ENCODE assay signal across 10 cellular contexts in genomic region chr13:27868639-27869435, GRCh38. TPM values are rescaled to one million over a fixed set of nuclear protein-coding genes. Genes with fewer than 3 reads are reported as not detected.
DNase-seq lines count a peak whose midpoint lies in the region; ATAC-seq and TF ChIP-seq lines count a peak whose summit lies in the region.
"Had no signal": no experiment of that assay in that cellular context is flagged by ENCODE, and none has a peak within 500 bp of the region (broad histone marks: within the 10 kb centered on the region; RNA-seq: fewer than 3 reads in every experiment).

No MANE protein-coding gene starts in this region.

- peaks cover 22% of the 10 kb centered on the region for H3K27me3 Mint-ChIP-seq in activated CD8-positive, alpha-beta T cell treated with anti-CD3 and anti-CD28 coated beads for 36 hours
- H3K27me3 Mint-ChIP-seq in activated CD8-positive, alpha-beta T cell treated with anti-CD3 and anti-CD28 coated beads, Interleukin-2, amount 10 ng/mL, durations not matched to agents 7 days and 5 days (ENCODE audit: low read depth), result peaks cover 16% of the 10 kb centered on the region
- H3K27me3 Mint-ChIP-seq in type B pancreatic cell, result peaks cover 32% of the 10 kb centered on the region

- no peaks in the 10 kb centered on the region for H3K36me3 Mint-ChIP-seq in activated CD8-positive, alpha-beta T cell treated with anti-CD3 and anti-CD28 coated beads for 36 hours (ENCODE audit: low read depth)
- no peaks in the 10 kb centered on the region for H3K36me3 Mint-ChIP-seq in activated CD8-positive, alpha-beta T cell treated with anti-CD3 and anti-CD28 coated beads, Interleukin-2, amount 10 ng/mL, durations not matched to agents 7 days and 5 days (ENCODE audit: low read depth)
- H3K36me3 Mint-ChIP-seq in type B pancreatic cell, result no peaks in the 10 kb centered on the region

- H3K4me2 ChIP-seq in OCI-LY3 (ENCODE audit: low read length), result peak overlapping the region; percentile 77

- POLR2A ChIA-PET in activated CD8-positive, alpha-beta T cell treated with anti-CD3 and anti-CD28 coated beads for 36 hours (lab: Charles Lee), result no interaction called here
- POLR2A ChIA-PET in activated CD8-positive, alpha-beta T cell treated with anti-CD3 and anti-CD28 coated beads, Interleukin-2, amount 10 ng/mL, durations not matched to agents 7 days and 5 days (lab: Charles Lee), result no interaction called here
- POLR2A ChIA-PET in HEK293T (lab: Yijun Ruan, JAX), result interaction anchor here (1.4 kb wide), 1 partner anchor 85 kb away, joined by 5 read pairs; no protein-coding TSS in a partner anchor

- H4K20me1 ChIP-seq in OCI-LY3 (ENCODE audit: insufficient read depth, low read length), result no peaks in the 10 kb centered on the region

- H3K4me3 ChIP-seq in OCI-LY3 (ENCODE audit: low read length), result peak overlapping the region; percentile 69
- H3K4me3 ChIP-seq in fibroblast of mammary gland (ENCODE audit: control insufficient read depth, low read depth, low read length), result no peak overlapping the region
- H3K4me3 ChIP-seq: sigmoid colon had no signal

- H3K9me3 Mint-ChIP-seq in activated CD8-positive, alpha-beta T cell treated with anti-CD3 and anti-CD28 coated beads for 36 hours, result no peaks in the 10 kb centered on the region
- H3K9me3 Mint-ChIP-seq in activated CD8-positive, alpha-beta T cell treated with anti-CD3 and anti-CD28 coated beads, Interleukin-2, amount 10 ng/mL, durations not matched to agents 7 days and 5 days (ENCODE audit: insufficient read depth), result no peaks in the 10 kb centered on the region
- no peaks in the 10 kb centered on the region for H3K9me3 Mint-ChIP-seq in type B pancreatic cell

- no peak overlapping the region for H3K27ac ChIP-seq in OCI-LY3 (ENCODE audit: low read length)
- H3K27ac ChIP-seq: sigmoid colon had no signal

- no peak for ATAC-seq in activated CD8-positive, alpha-beta T cell treated with anti-CD3 and anti-CD28 coated beads for 36 hours
- no peak for ATAC-seq in activated CD8-positive, alpha-beta T cell treated with anti-CD3 and anti-CD28 coated beads, Interleukin-2, amount 10 ng/mL, durations not matched to agents 7 days and 5 days
- no peak for ATAC-seq in activated CD4-positive, CD25-positive, alpha-beta regulatory T cell treated with anti-CD3 and anti-CD28 coated beads, Interleukin-2, amount 50 U/mL, for 24 hours

- H2AFZ ChIP-seq in OCI-LY3 (ENCODE audit: low read depth, low read length), result peak overlapping the region; percentile 96

- H3K36me3 ChIP-seq in OCI-LY3 (replicated peaks; ENCODE audit: low read depth, low read length), result no peaks in the 10 kb centered on the region
- H3K36me3 ChIP-seq: sigmoid colon had no signal

- peaks cover 10% of the 10 kb centered on the region; the same call in 1 of the 2 replicates for H3K4me1 ChIP-seq in OCI-LY3 (ENCODE audit: low read length)
- H3K4me1 ChIP-seq: sigmoid colon had no signal

- H3K27ac Mint-ChIP-seq in activated CD8-positive, alpha-beta T cell treated with anti-CD3 and anti-CD28 coated beads for 36 hours, result no peak overlapping the region
- H3K27ac Mint-ChIP-seq in activated CD8-positive, alpha-beta T cell treated with anti-CD3 and anti-CD28 coated beads, Interleukin-2, amount 10 ng/mL, durations not matched to agents 7 days and 5 days, result no peak overlapping the region
- H3K27ac Mint-ChIP-seq in type B pancreatic cell, result no peak overlapping the region

- no peaks in the 10 kb centered on the region for H3K9me3 ChIP-seq in OCI-LY3 (ENCODE audit: insufficient read depth, low read length)
- H3K9me3 ChIP-seq: sigmoid colon had no signal

- TF ChIP-seq CTCF in activated CD8-positive, alpha-beta T cell treated with anti-CD3 and anti-CD28 coated beads for 36 hours (IDR thresholded peaks at IDR 0.05), result peak; percentile 74
- TF ChIP-seq CTCF in OCI-LY3 (IDR thresholded peaks at IDR 0.05; ENCODE audit: low read depth, low read length) (peak; percentile 92), fibroblast of mammary gland (conservative IDR thresholded peaks at IDR 0.05; ENCODE audit: control insufficient read depth, insufficient read depth, low read depth, low read length) (peak; percentile 58), type B pancreatic cell (conservative IDR thresholded peaks at IDR 0.05) (peak; percentile 76)

- H3K4me1 Mint-ChIP-seq in activated CD8-positive, alpha-beta T cell treated with anti-CD3 and anti-CD28 coated beads for 36 hours (ENCODE audit: low read depth), result no peaks in the 10 kb centered on the region
- no peaks in the 10 kb centered on the region for H3K4me1 Mint-ChIP-seq in activated CD8-positive, alpha-beta T cell treated with anti-CD3 and anti-CD28 coated beads, Interleukin-2, amount 10 ng/mL, durations not matched to agents 7 days and 5 days (ENCODE audit: low read depth)
- no peaks in the 10 kb centered on the region for H3K4me1 Mint-ChIP-seq in type B pancreatic cell (ENCODE audit: unreplicated experiment)

- DNase-seq in activated CD8-positive, alpha-beta T cell treated with anti-CD3 and anti-CD28 coated beads for 36 hours, result no peak
- no peak for DNase-seq in activated CD8-positive, alpha-beta T cell treated with anti-CD3 and anti-CD28 coated beads, Interleukin-2, amount 10 ng/mL, durations not matched to agents 7 days and 5 days
- DNase-seq in fibroblast of mammary gland (ENCODE audit: low read depth) (peak; percentile 11), type B pancreatic cell (ENCODE audit: extremely low spot score, unreplicated experiment) (no peak), HEK293T (ENCODE audit: extremely low spot score) (no peak), activated gamma-delta T cell (lab: John Stamatoyannopoulos, UW) (no peak)
- DNase-seq: sigmoid colon had no signal

- no peaks in the 10 kb centered on the region for H3K79me2 ChIP-seq in OCI-LY3 (ENCODE audit: low read length)

- CTCF ChIA-PET in activated CD8-positive, alpha-beta T cell treated with anti-CD3 and anti-CD28 coated beads for 36 hours (lab: Charles Lee), result interaction anchor here (0.9 to 3.5 kb wide), 23 partner anchors 9 to 671 kb away, joined by 3 to 36 read pairs (median 5); no protein-coding TSS in a partner anchor
- CTCF ChIA-PET in activated CD8-positive, alpha-beta T cell treated with anti-CD3 and anti-CD28 coated beads, Interleukin-2, amount 10 ng/mL, durations not matched to agents 7 days and 5 days (lab: Charles Lee), result interaction anchor here (0.7 to 2.2 kb wide), 14 partner anchors 8 to 129 kb away, joined by 3 to 13 read pairs (median 4); no protein-coding TSS in a partner anchor
- CTCF ChIA-PET in HEK293T (lab: Yijun Ruan, JAX), result interaction anchor here (0.6 to 2.6 kb wide), 7 partner anchors 16 to 90 kb away, joined by 3 to 15 read pairs (median 3); no protein-coding TSS in a partner anchor

- 0 out of 2 replicates have a peak, but pooled peaks cover 6% of the 10 kb centered on the region for H3K27me3 ChIP-seq in OCI-LY3 (ENCODE audit: low read depth, low read length)

- intact Hi-C loops in activated CD8-positive, alpha-beta T cell treated with anti-CD3 and anti-CD28 coated beads for 36 hours (cut with micrococcal nuclease), result loop anchor here (10.0 kb wide), 1 partner anchor 86 kb away; no protein-coding TSS in a partner anchor

- H3K9ac ChIP-seq in OCI-LY3 (ENCODE audit: low read length), result peak overlapping the region; percentile 39; the same call in 1 of the 2 replicates

- no peak overlapping the region for H3K4me3 Mint-ChIP-seq in activated CD8-positive, alpha-beta T cell treated with anti-CD3 and anti-CD28 coated beads for 36 hours
- no peak overlapping the region for H3K4me3 Mint-ChIP-seq in activated CD8-positive, alpha-beta T cell treated with anti-CD3 and anti-CD28 coated beads, Interleukin-2, amount 10 ng/mL, durations not matched to agents 7 days and 5 days
- peak overlapping the region; percentile 45 for H3K4me3 Mint-ChIP-seq in type B pancreatic cell

TF ChIP-seq in HEK293T, 16 proteins besides CTCF, POLR2A, EP300 and RAD21:
- TF ChIP-seq FOXA1 (IDR thresholded peaks at IDR 0.05), result no peak
- TF ChIP-seq CTBP1 (IDR thresholded peaks at IDR 0.05; ENCODE audit: borderline replicate concordance), result no peak
- TF ChIP-seq ZNF384 (IDR thresholded peaks at IDR 0.05), result no peak
- no peak for TF ChIP-seq LEF1 (IDR thresholded peaks at IDR 0.05; ENCODE audit: borderline replicate concordance)
- TF ChIP-seq TARDBP (IDR thresholded peaks at IDR 0.05), result no peak
- TF ChIP-seq SUZ12 (IDR thresholded peaks at IDR 0.05), result no peak
- no peak for TF ChIP-seq FOXK2 (IDR thresholded peaks at IDR 0.05)
- no peak for TF ChIP-seq ELF4 (IDR thresholded peaks at IDR 0.05)
- no peak for TF ChIP-seq ARNT (IDR thresholded peaks at IDR 0.05)
- no peak for TF ChIP-seq FOXM1 (IDR thresholded peaks at IDR 0.05; ENCODE audit: borderline replicate concordance)
- no peak for TF ChIP-seq BHLHE40 (IDR thresholded peaks at IDR 0.05; ENCODE audit: borderline replicate concordance)

RNA-seq across cellular contexts. Expression of gene PDX1, which starts 51.0 kb away (rescaled TPM):
- total RNA-seq in activated CD8-positive, alpha-beta T cell treated with anti-CD3 and anti-CD28 coated beads for 36 hours, result not detected
- not detected for total RNA-seq in activated CD8-positive, alpha-beta T cell treated with anti-CD3 and anti-CD28 coated beads, Interleukin-2, amount 10 ng/mL, durations not matched to agents 7 days and 5 days
- 7.1 and 16.2 TPM in 2 replicates for total RNA-seq in type B pancreatic cell (ENCODE audit: low replicate concordance)
- total RNA-seq: Daoy, sigmoid colon had no signal
